ENCODE assay signal across 8 cellular contexts in the genomic region with DNA sequence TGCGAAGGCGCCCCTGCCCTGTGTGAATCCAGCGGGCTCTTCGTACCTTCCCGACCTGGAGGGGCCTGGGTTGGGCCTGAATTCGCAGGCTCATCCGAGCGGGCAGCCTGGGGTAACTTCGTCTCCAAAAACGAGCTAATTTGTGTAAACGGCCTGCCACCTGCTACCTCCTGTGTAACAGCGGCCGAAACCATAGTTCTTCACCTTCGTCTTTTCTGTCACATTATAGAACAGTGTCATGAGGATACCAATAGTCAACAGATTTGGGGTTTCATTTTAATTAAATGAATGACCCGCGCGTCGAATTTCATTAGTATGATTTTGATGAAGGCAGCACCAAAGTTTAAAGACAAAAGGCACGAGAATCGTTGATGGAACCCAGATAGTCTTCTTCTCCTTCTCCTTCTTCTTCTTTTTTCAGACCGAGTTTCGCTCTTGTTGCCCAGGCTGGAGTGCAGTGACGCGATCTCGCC. TPM values are rescaled to one million over a fixed set of nuclear protein-coding genes. Genes with fewer than 3 reads are reported as not detected.
A peak's percentile ranks its signal among the peaks of the same experiment; 100 is the strongest.
DNase-seq lines count a peak whose midpoint lies in the region; ATAC-seq and TF ChIP-seq lines count a peak whose summit lies in the region.

No MANE protein-coding gene starts in this region.

- no peak for ATAC-seq in HG03196 (IDR thresholded peaks at IDR 0.05; ENCODE audit: unreplicated experiment)
- no peak for ATAC-seq in HG02885 (IDR thresholded peaks at IDR 0.05; ENCODE audit: poor library complexity, unreplicated experiment)

- peak overlapping the region; percentile 87 for H3K27ac Mint-ChIP-seq in neural crest cell (ENCODE audit: unreplicated experiment)

- H4K20me1 ChIP-seq in Karpas-422 (ENCODE audit: insufficient read depth, low read depth, low read length), result no peaks in the 10 kb centered on the region

- no peaks in the 10 kb centered on the region for H3K27me3 Mint-ChIP-seq in neural crest cell (ENCODE audit: low read depth)

- H3K36me3 ChIP-seq in BJ (ENCODE audit: control insufficient read depth, insufficient read depth, low read length) (0 out of 2 replicates have a peak, but pooled peaks cover under 1% of the 10 kb centered on the region), Karpas-422 (ENCODE audit: insufficient read depth, low read length) (peaks cover 12% of the 10 kb centered on the region; the same call in 1 of the 2 replicates), duodenal mucosa (ENCODE audit: control insufficient read depth in 1 of 2, insufficient read depth in 2 of 2, low read length in 2 of 2) (peaks cover 9% of the 10 kb centered on the region in 2 donors)

- no peaks in the 10 kb centered on the region for H3K9me2 ChIP-seq in Karpas-422 (replicated peaks; ENCODE audit: insufficient read depth, low read length)

- H2AFZ ChIP-seq in Karpas-422 (ENCODE audit: low read length), result 0 out of 2 replicates have a peak overlapping the region, but pooled peaks have one; percentile 38

- peak overlapping the region; percentile 90 for H3K4me3 Mint-ChIP-seq in neural crest cell

- peaks cover 47% of the 10 kb centered on the region for H3K79me2 ChIP-seq in Karpas-422 (ENCODE audit: low read length)

- no peak for TF ChIP-seq CTCF in BJ (IDR thresholded peaks at IDR 0.05; ENCODE audit: insufficient read depth, low read depth, low read length)
- no peak for TF ChIP-seq CTCF in neural crest cell (conservative IDR thresholded peaks at IDR 0.05)

- H3K9me3 Mint-ChIP-seq in neural crest cell, result no peaks in the 10 kb centered on the region

- H3K4me3 ChIP-seq in BJ (ENCODE audit: low read depth, low read length) (peak overlapping the region; percentile 74), Karpas-422 (ENCODE audit: low read length) (peak overlapping the region; percentile 64), duodenal mucosa (ENCODE audit: low read depth in 1 of 2, low read length in 2 of 2) (peak overlapping the region; percentile 73 to 75)

- H3K4me2 ChIP-seq in Karpas-422 (ENCODE audit: low read depth, low read length, poor library complexity, severe bottlenecking), result peak overlapping the region; percentile 55

- H3K4me1 ChIP-seq in Karpas-422 (ENCODE audit: low read length) (peaks cover 25% of the 10 kb centered on the region), duodenal mucosa (ENCODE audit: control insufficient read depth in 1 of 2, insufficient read depth in 2 of 2, low read length in 2 of 2) (no peaks in the 10 kb centered on the region)

- peak overlapping the region; percentile 58 for H3K9ac ChIP-seq in Karpas-422 (ENCODE audit: low read length)
- H3K9ac ChIP-seq in duodenal mucosa (ENCODE audit: low read depth in 1 of 2, low read length in 2 of 2), result peak overlapping the region; percentile 78 to 81

- POLR2A ChIA-PET in BJ (lab: Charles Lee), result no interaction called here

- H3K9me3 ChIP-seq in Karpas-422 (ENCODE audit: low read length) (no peaks in the 10 kb centered on the region), duodenal mucosa (ENCODE audit: control insufficient read depth in 1 of 2, low read length in 2 of 2) (no peaks in the 10 kb centered on the region)

- DNase-seq in BJ (ENCODE audit: low read depth), result no peak
- no peak for DNase-seq in Karpas-422
- DNase-seq in neural crest cell (ENCODE audit: low read depth, low spot score), result no peak
- DNase-seq in DMS153 treated with DMSO at 0.1 percent for 48 hours (lab: John Stamatoyannopoulos, UW; ENCODE audit: unreplicated experiment), result no peak
- DNase-seq in NCI-H226, result no peak

- no peaks in the 10 kb centered on the region for H3K27me3 ChIP-seq in BJ (ENCODE audit: control insufficient read depth, insufficient read depth, low read length)
- no peaks in the 10 kb centered on the region for H3K27me3 ChIP-seq in Karpas-422 (ENCODE audit: low read length)
- H3K27me3 ChIP-seq in duodenal mucosa (ENCODE audit: control insufficient read depth in 1 of 2, insufficient read depth in 2 of 2, low read length in 2 of 2), result no peaks in the 10 kb centered on the region

- CTCF ChIA-PET in BJ (lab: Yijun Ruan, JAX), result interaction anchor here (1.0 to 10.9 kb wide), 2 partner anchors 11 to 27 kb away, joined by 3 to 89 read pairs; no protein-coding TSS in a partner anchor

- H3K27ac ChIP-seq in Karpas-422 (ENCODE audit: low read length), result no peak overlapping the region
- no peak overlapping the region for H3K27ac ChIP-seq in duodenal mucosa (ENCODE audit: low read depth, low read length)

- peaks cover 11% of the 10 kb centered on the region for H3K36me3 Mint-ChIP-seq in neural crest cell (ENCODE audit: low read depth)

- peaks cover 47% of the 10 kb centered on the region for H3K4me1 Mint-ChIP-seq in neural crest cell

RNA-seq across cellular contexts. Expression of a gene that starts 0.5 kb away (rescaled TPM):
- 39.2 and 41.5 TPM in 2 replicates for polyA plus RNA-seq in BJ (2011; rRNA removed)
- 7.7 and 12.1 TPM in 2 replicates for polyA minus RNA-seq in BJ (2011; rRNA and poly(A)+ RNA removed)
- total RNA-seq in Karpas-422 (2014; rRNA removed; shearing (Covaris generic); ENCODE audit: low replicate concordance), result 25.6 and 69.7 TPM in 2 replicates
- 488 and 489 TPM in 2 replicates for total RNA-seq in neural crest cell

RNA-seq across cellular contexts. Expression of a gene that starts 27.2 kb away (rescaled TPM):
- 3,195 and 3,417 TPM in 2 replicates for polyA plus RNA-seq in BJ (2011; rRNA removed)
- 1,408 and 2,496 TPM in 2 replicates for polyA minus RNA-seq in BJ (2011; rRNA and poly(A)+ RNA removed)
- 1,060 and 1,155 TPM in 2 replicates for total RNA-seq in Karpas-422 (2014; rRNA removed; shearing (Covaris generic); ENCODE audit: low replicate concordance)
- total RNA-seq in neural crest cell, result 2,058 and 2,177 TPM in 2 replicates
